In genomic region chr19:46660601-46661019, GRCh38 we compare ENCODE assay signal across 6 cellular contexts. TPM values are rescaled to one million over a fixed set of nuclear protein-coding genes. Genes with fewer than 3 reads are reported as not detected.
DNase-seq lines count a peak whose midpoint lies in the region; ATAC-seq and TF ChIP-seq lines count a peak whose summit lies in the region.

No MANE protein-coding gene starts in this region.

- H3K36me3 ChIP-seq in left lung, result no peaks in the 10 kb centered on the region

- no peak overlapping the region for H3K27ac Mint-ChIP-seq in T-helper 17 cell

- H3K4me3 Mint-ChIP-seq in T-helper 17 cell, result peak overlapping the region; percentile 91

- peak overlapping the region; percentile 40 to 54 for H3K4me3 ChIP-seq in left lung

- H3K27me3 Mint-ChIP-seq in T-helper 17 cell, result peaks cover 24% of the 10 kb centered on the region

- H3K9me3 ChIP-seq in T-helper 17 cell (ENCODE audit: control insufficient read depth, low read length, poor library complexity, severe bottlenecking) (no peaks in the 10 kb centered on the region), left lung (no peaks in the 10 kb centered on the region)

- no peak for TF ChIP-seq CTCF in left lung (IDR thresholded peaks at IDR 0.05)

- DNase-seq in T-helper 17 cell (no peak), left lung (peak in 1 of 2 donors; percentile 52), NOMO-1 (lab: John Stamatoyannopoulos, UW; ENCODE audit: unreplicated experiment in 2 of 2) (no peak), HuH-7.5 (ENCODE audit: low spot score) (no peak), pons (ENCODE audit: low spot score) (no peak)

- intact Hi-C loops in left lung (cut with DNase I), result loop anchor here in 1 of 2 donors (10.0 kb wide), 1 partner anchor 126 kb away; no protein-coding TSS in a partner anchor

- peaks cover 0 to 31% of the 10 kb centered on the region in 2 donors for H3K4me1 ChIP-seq in left lung

- peaks cover 14 to 52% of the 10 kb centered on the region in 2 donors for H3K27me3 ChIP-seq in left lung

- H3K4me1 Mint-ChIP-seq in T-helper 17 cell, result peaks cover 16% of the 10 kb centered on the region

- ATAC-seq in GM18873 (IDR thresholded peaks at IDR 0.05; ENCODE audit: low FRiP score, unreplicated experiment) (peak; percentile 4), T-helper 17 cell (no peak), left lung (no peak)

- peaks cover 3% of the 10 kb centered on the region for H3K36me3 Mint-ChIP-seq in T-helper 17 cell (ENCODE audit: low read depth)

- peak overlapping the region in 1 of 2 donors; percentile 77 for H3K27ac ChIP-seq in left lung

RNA-seq across cellular contexts. Expression of gene DACT3, which starts 0.4 kb away (rescaled TPM):
- total RNA-seq in T-helper 17 cell, result not detected
- 10 to 100 TPM in 1 of 2 donors, 1 to 10 TPM in 1; 6.6 to 15.0 TPM for total RNA-seq in left lung

RNA-seq across cellular contexts. Expression of gene GNG8, which starts 24.6 kb away (rescaled TPM):
- not detected for total RNA-seq in T-helper 17 cell
- not detected for total RNA-seq in left lung

RNA-seq across cellular contexts. Expression of gene PTGIR, which starts 35.7 kb away (rescaled TPM):
- total RNA-seq in T-helper 17 cell (10 to 100 TPM in 1 of 2 donors, under 1 TPM in 1; 0.70 to 12.5 TPM), left lung (10 to 100 TPM in 1 of 2 donors, 1 to 10 TPM in 1; 9.8 to 12.1 TPM)

RNA-seq across cellular contexts. Expression of gene PRKD2, which starts 56.3 kb away (rescaled TPM):
- total RNA-seq in T-helper 17 cell (100 to 1,000 TPM; 112 to 122 TPM), left lung (10 to 100 TPM; 37.8 to 48.5 TPM)

RNA-seq across cellular contexts. Expression of gene CALM3, which starts 59.5 kb away (rescaled TPM):
- 100 to 1,000 TPM; 160 to 236 TPM for total RNA-seq in T-helper 17 cell
- 100 to 1,000 TPM; 178 to 225 TPM for total RNA-seq in left lung

Comparison
In these comparisons a context has a peak if more than half of its experiments do, and no peak if none do; other contexts are left out.
1. RNA of gene DACT3, which starts 0.4 kb away (total RNA-seq): 6.6 to 15.0 TPM in left lung; not detected in T-helper 17 cell; every median in the first group is over 4 times any median in the second.